8 cellular contexts compared by ENCODE assay signal in the genomic region with DNA sequence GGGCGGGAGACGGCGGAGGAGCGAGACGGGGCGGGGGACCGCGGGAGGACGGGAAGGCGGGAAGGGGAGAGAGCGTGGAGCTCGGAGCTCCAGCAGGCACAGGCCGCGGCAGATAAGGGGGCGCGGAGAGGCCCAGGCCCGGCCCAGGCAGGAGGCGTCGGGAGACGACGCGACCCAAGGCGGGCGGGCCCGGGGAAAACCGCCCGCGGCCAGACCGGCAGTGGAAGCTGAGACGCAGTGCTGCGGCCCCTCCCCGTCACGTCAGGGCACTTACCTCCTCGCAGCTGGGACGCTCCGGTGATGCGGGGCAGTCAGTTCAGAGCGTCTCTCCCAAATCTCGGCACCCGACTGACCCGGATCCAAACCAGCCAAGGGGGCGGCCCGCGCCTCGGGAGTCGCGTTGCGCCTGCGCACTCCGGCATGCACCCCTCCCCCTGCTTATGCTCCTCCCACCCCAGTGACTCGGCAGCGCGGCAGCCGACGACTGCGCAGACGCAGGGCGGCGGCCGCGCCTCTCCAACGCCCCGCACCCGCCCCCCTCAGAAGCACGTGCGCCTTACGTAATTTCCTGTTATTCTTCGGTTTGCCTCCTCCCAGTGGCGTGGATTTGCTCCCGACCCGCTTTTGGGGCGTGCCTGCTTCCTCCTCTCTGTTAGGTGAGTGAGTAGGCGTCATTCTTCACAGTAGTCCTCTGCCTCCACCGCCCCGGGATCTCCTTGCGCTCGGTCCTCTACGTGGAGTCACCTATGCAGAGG. TPM values are rescaled to one million over a fixed set of nuclear protein-coding genes. Genes with fewer than 3 reads are reported as not detected.
A peak's percentile ranks its signal among the peaks of the same experiment; 100 is the strongest.
DNase-seq lines count a peak whose midpoint lies in the region; ATAC-seq and TF ChIP-seq lines count a peak whose summit lies in the region.

TSS of gene OSER1 (minus strand) at position 350 of the 755 bp plus-strand sequence. CDS start 3,814 bp downstream, outside the sequence.

- TF ChIP-seq CTCF in GM20000 (IDR thresholded peaks at IDR 0.05; ENCODE audit: extremely low read depth, missing control alignments) = no peak

- H3K27ac Mint-ChIP-seq in memory B cell = peak within 1 kb of the TSS; percentile 99

- peaks cover 30% of the 10 kb centered on the region for H3K4me1 Mint-ChIP-seq in memory B cell

- ATAC-seq in memory B cell (ENCODE audit: low read depth) = peak; percentile 79

- POLR2A ChIA-PET in activated CD8-positive, alpha-beta memory T cell treated with anti-CD3 and anti-CD28 coated beads for 36 hours (lab: Charles Lee) = interaction anchor here (0.8 kb wide), 1 partner anchor 550 kb away, joined by 5 read pairs; no protein-coding TSS in a partner anchor

- peaks cover 27% of the 10 kb centered on the region for H3K4me1 ChIP-seq in effector memory CD4-positive, alpha-beta T cell (ENCODE audit: control insufficient read depth, insufficient read depth, low read length, poor library complexity, severe bottlenecking)

- peak within 1 kb of the TSS; percentile 97 for H3K4me3 Mint-ChIP-seq in memory B cell

- no peaks in the 10 kb centered on the region for H3K9me3 ChIP-seq in effector memory CD4-positive, alpha-beta T cell (ENCODE audit: control insufficient read depth, low read length)

- CTCF ChIA-PET in activated CD8-positive, alpha-beta memory T cell treated with anti-CD3 and anti-CD28 coated beads for 36 hours (lab: Charles Lee) = interaction anchor here (0.6 to 2.5 kb wide), 3 partner anchors 7 to 101 kb away, joined by 3 to 11 read pairs (median 6); partner anchors contain the start of gene FITM2

- H3K27me3 ChIP-seq in effector memory CD4-positive, alpha-beta T cell (replicated peaks; ENCODE audit: control insufficient read depth, insufficient read depth, low read length, poor library complexity, severe bottlenecking) = no peaks in the 10 kb centered on the region

- H3K27ac ChIP-seq in effector memory CD4-positive, alpha-beta T cell (ENCODE audit: insufficient read depth, low read length, poor library complexity, severe bottlenecking) = peak within 1 kb of the TSS; percentile 94

- H3K9me3 Mint-ChIP-seq in memory B cell = no peaks in the 10 kb centered on the region

- H3K4me3 ChIP-seq in effector memory CD4-positive, alpha-beta T cell (ENCODE audit: insufficient read depth, low read depth, low read length, poor library complexity, severe bottlenecking) = peak within 1 kb of the TSS; percentile 95

- DNase-seq in CMK (ENCODE audit: low read depth) = peak; percentile 90
- DNase-seq in GM20000 (ENCODE audit: low spot score) = peak; percentile 99
- DNase-seq in HT-29 (ENCODE audit: low spot score) = peak; percentile 99
- DNase-seq in NOMO-1 (lab: John Stamatoyannopoulos, UW; ENCODE audit: unreplicated experiment in 2 of 2) = peak; percentile 97 to 99
- DNase-seq in effector memory CD4-positive, alpha-beta T cell = peak; percentile 97 to 98 (median 98)
- DNase-seq in memory B cell (ENCODE audit: low spot score in 2 of 2) = peak; percentile 98 to 100
- DNase-seq in stimulated activated CD8-positive, alpha-beta memory T cell treated with anti-CD3 and anti-CD28 coated beads, Interleukin-12 subunit alpha, Interleukin-12 subunit beta, amount 100 ng/mL, for 24 hours (ENCODE audit: extremely low read depth) = peak; percentile 88

- peaks cover 5% of the 10 kb centered on the region for H3K36me3 Mint-ChIP-seq in memory B cell

- H3K27me3 Mint-ChIP-seq in memory B cell = no peaks in the 10 kb centered on the region

- H3K36me3 ChIP-seq in effector memory CD4-positive, alpha-beta T cell (ENCODE audit: control insufficient read depth, insufficient read depth, low read length) = peaks cover 8% of the 10 kb centered on the region

RNA-seq across cellular contexts. Expression of gene OSER1, which starts in this region (rescaled TPM):
- 44.3 and 46.3 TPM in 2 replicates for total RNA-seq in HT-29 (2014; rRNA removed; shearing (Covaris generic))
- 10 to 100 TPM; 22.3 TPM for total RNA-seq in activated CD8-positive, alpha-beta memory T cell treated with anti-CD3 and anti-CD28 coated beads for 36 hours

Comparison
In these comparisons a context has a peak if more than half of its experiments do, and no peak if none do; other contexts are left out.
1. Peak in every context shown above with its lines: DNase-seq, ATAC-seq, H3K4me3 ChIP-seq and H3K27ac ChIP-seq.